In genomic region chr17:39927101-39927927, GRCh38 we compare ENCODE assay signal across 9 cellular contexts. TPM values are rescaled to one million over a fixed set of nuclear protein-coding genes. Genes with fewer than 3 reads are reported as not detected.
DNase-seq lines count a peak whose midpoint lies in the region; ATAC-seq and TF ChIP-seq lines count a peak whose summit lies in the region.
"Had no signal": no experiment of that assay in that cellular context is flagged by ENCODE, and none has a peak within 500 bp of the region (broad histone marks: within the 10 kb centered on the region; RNA-seq: fewer than 3 reads in every experiment).

TSS of gene LRRC3C (plus strand) at chr17:39927732. CDS start at chr17:39941524, 13,792 bp downstream.
TSS of gene ORMDL3 (minus strand) at chr17:39927601. CDS start at chr17:39924203, 3,398 bp downstream.

- H3K27ac Mint-ChIP-seq in activated CD4-positive, alpha-beta memory T cell treated with anti-CD3 and anti-CD28 coated beads for 36 hours, result peak within 1 kb of the TSS; percentile 90

- H3K4me1 ChIP-seq in right lobe of liver, result peaks cover 0 to 44% (median 28%) of the 10 kb centered on the region in 4 donors

- H3K36me3 Mint-ChIP-seq in activated CD4-positive, alpha-beta memory T cell treated with anti-CD3 and anti-CD28 coated beads for 36 hours, result peaks cover 15% of the 10 kb centered on the region

- 0% methylated on average over 42 of the region's 72 CpGs for WGBS in right lobe of liver (ENCODE audit: insufficient coverage, low coverage, low lambda C conversion rate, missing lambda C conversion rate)

- no peaks in the 10 kb centered on the region for H3K9me3 ChIP-seq in right lobe of liver

- ATAC-seq in GM19395 (IDR thresholded peaks at IDR 0.05; ENCODE audit: unreplicated experiment) (peak; percentile 67), HG03571 (IDR thresholded peaks at IDR 0.05; ENCODE audit: unreplicated experiment) (peak; percentile 60), right lobe of liver (peak; percentile 60 to 76 (median 72))

- CTCF ChIA-PET in activated CD4-positive, alpha-beta memory T cell treated with anti-CD3 and anti-CD28 coated beads for 36 hours (lab: Charles Lee), result interaction anchor here (1.0 to 2.0 kb wide), 3 partner anchors 31 to 306 kb away, joined by 3 to 8 read pairs (median 8); no protein-coding TSS in a partner anchor

- peak within 1 kb of the TSS; percentile 85 for H3K4me3 Mint-ChIP-seq in activated CD4-positive, alpha-beta memory T cell treated with anti-CD3 and anti-CD28 coated beads for 36 hours

- DNase-seq in C1 segment of cervical spinal cord (lab: John Stamatoyannopoulos, UW) (peak; percentile 50 to 97 (median 92)), NCI-H82 (lab: John Stamatoyannopoulos, UW) (peak; percentile 95), dorsolateral prefrontal cortex (peak; percentile 86 to 96 (median 92)), right lobe of liver (peak; percentile 95 to 97 (median 97))
- DNase-seq in activated CD4-positive, alpha-beta memory T cell treated with anti-CD3 and anti-CD28 coated beads for 36 hours, result peak; percentile 95
- peak; percentile 91 for DNase-seq in stimulated activated CD4-positive, alpha-beta T cell treated with anti-CD3 and anti-CD28 coated beads, Interleukin-4, amount 100 ng/mL, for 24 hours

- H3K27me3 ChIP-seq in dorsolateral prefrontal cortex (no peaks in the 10 kb centered on the region), right lobe of liver (no peaks in the 10 kb centered on the region)

- peak; percentile 84 for TF ChIP-seq POLR2A in right lobe of liver (IDR thresholded peaks at IDR 0.05)

- TF ChIP-seq CTCF in dorsolateral prefrontal cortex (IDR thresholded peaks at IDR 0.05 in 54 of 56, conservative IDR thresholded peaks at IDR 0.05 in 2 of 56; ENCODE audit: low read depth in 1 of 56, partially characterized antibody in 56 of 56) (peak in 27 of 56 donors; percentile 7 to 57 (median 28)), right lobe of liver (IDR thresholded peaks at IDR 0.05) (no peak)

- no peaks in the 10 kb centered on the region for H3K27me3 Mint-ChIP-seq in activated CD4-positive, alpha-beta memory T cell treated with anti-CD3 and anti-CD28 coated beads for 36 hours

- H3K9me3 Mint-ChIP-seq in activated CD4-positive, alpha-beta memory T cell treated with anti-CD3 and anti-CD28 coated beads for 36 hours, result no peaks in the 10 kb centered on the region

- POLR2A ChIA-PET in activated CD4-positive, alpha-beta memory T cell treated with anti-CD3 and anti-CD28 coated beads for 36 hours (lab: Charles Lee), result interaction anchor here (0.7 to 1.6 kb wide), 6 partner anchors 9 to 172 kb away, joined by 3 to 4 read pairs (median 3); partner anchors contain the start of gene GSDMB

- peaks cover 52% of the 10 kb centered on the region for H3K4me1 Mint-ChIP-seq in activated CD4-positive, alpha-beta memory T cell treated with anti-CD3 and anti-CD28 coated beads for 36 hours (ENCODE audit: low read depth)

- peak within 1 kb of the TSS; percentile 51 to 95 (median 82) for H3K4me3 ChIP-seq in dorsolateral prefrontal cortex
- peak within 1 kb of the TSS; percentile 84 to 91 (median 86) for H3K4me3 ChIP-seq in right lobe of liver

- peak within 1 kb of the TSS; percentile 25 to 92 (median 81) for H3K27ac ChIP-seq in dorsolateral prefrontal cortex
- H3K27ac ChIP-seq in right lobe of liver, result peak within 1 kb of the TSS; percentile 89 to 98 (median 95)

- peaks cover 0 to 16% (median 8%) of the 10 kb centered on the region in 4 donors for H3K36me3 ChIP-seq in right lobe of liver

- intact Hi-C loops in activated CD4-positive, alpha-beta memory T cell treated with anti-CD3 and anti-CD28 coated beads for 36 hours (cut with micrococcal nuclease), result loop anchor here (1.0 to 10.0 kb wide), 5 partner anchors 25 to 463 kb away; partner anchors contain the start of genes CDK12 and PSMD3
- intact Hi-C loops in dorsolateral prefrontal cortex (cut with DNase I), result loop anchor here (1.0 to 10.0 kb wide), 6 partner anchors 25 to 1103 kb away; partner anchors contain the start of genes CDC6 (in 2 of the 2), CWC25 (in 1 of the 2) and PSMD3 (in 1 of the 2)
- intact Hi-C loops in right lobe of liver (cut with DNase I), result no loop called here

RNA-seq across cellular contexts. Expression of gene LRRC3C, which starts in this region (rescaled TPM):
- total RNA-seq in activated CD4-positive, alpha-beta memory T cell treated with anti-CD3 and anti-CD28 coated beads for 36 hours, result not detected
- total RNA-seq in dorsolateral prefrontal cortex (under 1 TPM in 6 of 120 experiments, not detected in 114; 0.47 to 1.00 (median 0.60) TPM), right lobe of liver (not detected)
- total RNA-seq: subcutaneous adipose tissue had no signal

RNA-seq across cellular contexts. Expression of gene ORMDL3, which starts in this region (rescaled TPM):
- total RNA-seq in activated CD4-positive, alpha-beta memory T cell treated with anti-CD3 and anti-CD28 coated beads for 36 hours, result 10 to 100 TPM; 53.7 to 58.3 TPM
- 10 to 100 TPM; 42.7 to 90.1 (median 58.8) TPM for total RNA-seq in dorsolateral prefrontal cortex
- 100 to 1,000 TPM; 105 to 174 (median 128) TPM for total RNA-seq in right lobe of liver

Comparison
In these comparisons a context has a peak if more than half of its experiments do, and no peak if none do; other contexts are left out.
1. Peak in every context shown above with its lines: DNase-seq, ATAC-seq, H3K4me3 ChIP-seq and H3K27ac ChIP-seq.
2. intact Hi-C loops: an anchor here in activated CD4-positive, alpha-beta memory T cell treated with anti-CD3 and anti-CD28 coated beads for 36 hours (1.0 to 10.0 kb wide) and dorsolateral prefrontal cortex (1.0 to 10.0 kb wide); none called in right lobe of liver.